1 cellular context compared by ENCODE assay signal in the genomic region with DNA sequence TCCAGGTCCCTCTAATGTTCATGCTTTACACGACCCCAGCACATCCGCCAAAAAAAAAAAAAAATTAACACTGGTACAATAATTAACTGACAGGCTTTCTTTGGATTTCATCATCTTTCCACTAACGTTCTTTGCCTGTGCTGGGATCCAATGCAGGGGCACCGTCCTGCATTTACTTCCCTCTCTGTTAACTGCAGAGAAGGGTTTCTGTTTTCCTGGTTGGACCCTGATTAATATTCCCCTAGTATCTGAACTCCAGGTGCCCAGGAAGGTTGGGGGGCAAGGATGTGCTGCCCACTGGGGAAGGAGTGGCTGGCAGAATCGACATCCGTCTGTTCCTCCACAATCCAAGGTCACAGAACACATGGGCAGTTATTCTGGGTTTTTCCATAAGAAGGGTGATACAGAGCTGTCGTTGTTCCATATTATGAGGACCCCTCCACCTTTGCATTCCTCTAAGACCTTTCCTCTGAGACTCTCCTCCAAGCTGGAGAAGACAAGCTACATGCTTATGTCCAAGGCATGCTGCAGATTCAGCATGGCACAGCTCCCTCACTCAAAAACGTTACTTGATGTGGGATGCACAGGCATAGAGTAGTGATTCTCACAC.
TF ChIP-seq lines count a peak whose summit lies in the region.

No MANE protein-coding gene starts in this region.

TF ChIP-seq in GM12878, 131 proteins besides CTCF, POLR2A, EP300 and RAD21:
- TF ChIP-seq, protein P1, sequence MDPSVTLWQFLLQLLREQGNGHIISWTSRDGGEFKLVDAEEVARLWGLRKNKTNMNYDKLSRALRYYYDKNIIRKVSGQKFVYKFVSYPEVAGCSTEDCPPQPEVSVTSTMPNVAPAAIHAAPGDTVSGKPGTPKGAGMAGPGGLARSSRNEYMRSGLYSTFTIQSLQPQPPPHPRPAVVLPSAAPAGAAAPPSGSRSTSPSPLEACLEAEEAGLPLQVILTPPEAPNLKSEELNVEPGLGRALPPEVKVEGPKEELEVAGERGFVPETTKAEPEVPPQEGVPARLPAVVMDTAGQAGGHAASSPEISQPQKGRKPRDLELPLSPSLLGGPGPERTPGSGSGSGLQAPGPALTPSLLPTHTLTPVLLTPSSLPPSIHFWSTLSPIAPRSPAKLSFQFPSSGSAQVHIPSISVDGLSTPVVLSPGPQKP (IDR thresholded peaks at IDR 0.05; ENCODE audit: low read depth, low read length) = no peak
- TF ChIP-seq, protein P2, sequence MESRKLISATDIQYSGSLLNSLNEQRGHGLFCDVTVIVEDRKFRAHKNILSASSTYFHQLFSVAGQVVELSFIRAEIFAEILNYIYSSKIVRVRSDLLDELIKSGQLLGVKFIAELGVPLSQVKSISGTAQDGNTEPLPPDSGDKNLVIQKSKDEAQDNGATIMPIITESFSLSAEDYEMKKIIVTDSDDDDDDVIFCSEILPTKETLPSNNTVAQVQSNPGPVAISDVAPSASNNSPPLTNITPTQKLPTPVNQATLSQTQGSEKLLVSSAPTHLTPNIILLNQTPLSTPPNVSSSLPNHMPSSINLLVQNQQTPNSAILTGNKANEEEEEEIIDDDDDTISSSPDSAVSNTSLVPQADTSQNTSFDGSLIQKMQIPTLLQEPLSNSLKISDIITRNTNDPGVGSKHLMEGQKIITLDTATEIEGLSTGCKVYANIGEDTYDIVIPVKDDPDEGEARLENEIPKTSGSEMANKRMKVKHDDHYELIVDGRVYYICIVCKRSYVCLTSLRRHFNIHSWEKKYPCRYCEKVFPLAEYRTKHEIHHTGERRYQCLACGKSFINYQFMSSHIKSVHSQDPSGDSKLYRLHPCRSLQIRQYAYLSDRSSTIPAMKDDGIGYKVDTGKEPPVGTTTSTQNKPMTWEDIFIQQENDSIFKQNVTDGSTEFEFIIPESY (IDR thresholded peaks at IDR 0.05) = no peak
- TF ChIP-seq TCF7 (IDR thresholded peaks at IDR 0.05; ENCODE audit: borderline replicate concordance) (no peak), IKZF1 (conservative IDR thresholded peaks at IDR 0.05) (peak; percentile 61; the same call in 1 of the 2 replicates), SMARCA5 (IDR thresholded peaks at IDR 0.05) (no peak), IKZF2 (IDR thresholded peaks at IDR 0.05) (peak in 1 of 2 experiments; percentile 11; a peak in 1 of 4 replicates)
- TF ChIP-seq, protein P3, sequence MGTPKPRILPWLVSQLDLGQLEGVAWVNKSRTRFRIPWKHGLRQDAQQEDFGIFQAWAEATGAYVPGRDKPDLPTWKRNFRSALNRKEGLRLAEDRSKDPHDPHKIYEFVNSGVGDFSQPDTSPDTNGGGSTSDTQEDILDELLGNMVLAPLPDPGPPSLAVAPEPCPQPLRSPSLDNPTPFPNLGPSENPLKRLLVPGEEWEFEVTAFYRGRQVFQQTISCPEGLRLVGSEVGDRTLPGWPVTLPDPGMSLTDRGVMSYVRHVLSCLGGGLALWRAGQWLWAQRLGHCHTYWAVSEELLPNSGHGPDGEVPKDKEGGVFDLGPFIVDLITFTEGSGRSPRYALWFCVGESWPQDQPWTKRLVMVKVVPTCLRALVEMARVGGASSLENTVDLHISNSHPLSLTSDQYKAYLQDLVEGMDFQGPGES (IDR thresholded peaks at IDR 0.05) = no peak
